Comparison of ENCODE assay signal across 37 cellular contexts in genomic region chr10:126119591-126119990, GRCh38.
A peak's percentile ranks its signal among the peaks of the same experiment; 100 is the strongest.
DNase-seq lines count a peak whose midpoint lies in the region; ATAC-seq and TF ChIP-seq lines count a peak whose summit lies in the region.
"Had no signal": no experiment of that assay in that cellular context is flagged by ENCODE, and none has a peak within 500 bp of the region (broad histone marks: within the 10 kb centered on the region; RNA-seq: fewer than 3 reads in every experiment).

No MANE protein-coding gene starts in this region.

- H3K4me1 ChIP-seq in sigmoid colon = no peaks in the 10 kb centered on the region
- H3K4me1 ChIP-seq: colonic mucosa, psoas muscle, upper lobe of left lung had no signal

- TF ChIP-seq EP300 in sigmoid colon (IDR thresholded peaks at IDR 0.05) = no peak

- H3K36me3 Mint-ChIP-seq in activated naive CD8-positive, alpha-beta T cell treated with anti-CD3 and anti-CD28 coated beads, Interleukin-2, amount 50 U/mL, for 24 hours (ENCODE audit: low read depth) = no peaks in the 10 kb centered on the region
- no peaks in the 10 kb centered on the region for H3K36me3 Mint-ChIP-seq in activated naive CD8-positive, alpha-beta T cell treated with anti-CD3 and anti-CD28 coated beads for 36 hours
- H3K36me3 Mint-ChIP-seq: CD14-positive monocyte; naive thymus-derived CD8-positive, alpha-beta T cell had no signal

- H3K27me3 Mint-ChIP-seq in activated naive CD8-positive, alpha-beta T cell treated with anti-CD3 and anti-CD28 coated beads, Interleukin-2, amount 50 U/mL, for 24 hours = no peaks in the 10 kb centered on the region
- H3K27me3 Mint-ChIP-seq in activated naive CD8-positive, alpha-beta T cell treated with anti-CD3 and anti-CD28 coated beads for 36 hours = peaks cover 3% of the 10 kb centered on the region
- H3K27me3 Mint-ChIP-seq: activated CD4-positive, alpha-beta memory T cell treated with anti-CD3 and anti-CD28 coated beads, Interleukin-2, amount 10 ng/mL, durations not matched to agents 7 days and 5 days; naive thymus-derived CD8-positive, alpha-beta T cell had no signal

- TF ChIP-seq POLR2A in sigmoid colon (IDR thresholded peaks at IDR 0.05) = no peak

- H3K36me3 ChIP-seq in sigmoid colon = no peaks in the 10 kb centered on the region
- H3K36me3 ChIP-seq: cardiac muscle cell, colonic mucosa, heart right ventricle, upper lobe of left lung had no signal

- no peak for TF ChIP-seq CTCF in epithelial cell of esophagus (IDR thresholded peaks at IDR 0.05; ENCODE audit: insufficient read depth, low read depth, low read length, missing control alignments)
- no peak for TF ChIP-seq CTCF in sigmoid colon (IDR thresholded peaks at IDR 0.05)

- no peak overlapping the region for H3K4me3 Mint-ChIP-seq in activated naive CD8-positive, alpha-beta T cell treated with anti-CD3 and anti-CD28 coated beads, Interleukin-2, amount 50 U/mL, for 24 hours
- no peak overlapping the region for H3K4me3 Mint-ChIP-seq in activated naive CD8-positive, alpha-beta T cell treated with anti-CD3 and anti-CD28 coated beads for 36 hours
- H3K4me3 Mint-ChIP-seq: activated CD4-positive, alpha-beta memory T cell treated with anti-CD3 and anti-CD28 coated beads, Interleukin-2, amount 10 ng/mL, durations not matched to agents 7 days and 5 days; activated naive CD4-positive, alpha-beta T cell treated with anti-CD3 and anti-CD28 coated beads for 36 hours; activated T-helper 1 cell treated with anti-CD3 and anti-CD28 coated beads, Interleukin-12 subunit alpha, Interleukin-12 subunit beta, Interleukin-2, Interleukin-4 antibody, amounts not matched to agents 30 ng/mL and 10 ng/mL and 1 ng/mL, durations not matched to agents 14 hours and 24 hours and 36 hours; CD14-positive monocyte; naive thymus-derived CD8-positive, alpha-beta T cell; stimulated activated effector memory CD8-positive, alpha-beta T cell treated with anti-CD3 and anti-CD28 coated beads, Interleukin-12 subunit alpha, Interleukin-12 subunit beta, amount 100 ng/mL, for 72 hours had no signal

- in situ Hi-C loops in SK-MEL-5 (cut with HindIII; ENCODE audit: low pct_unique_long_range_greater_than_20kb, low sequenced_read_pairs) = no loop called here

- H3K4me3 ChIP-seq in epithelial cell of esophagus (ENCODE audit: low read length) (no peak overlapping the region), sigmoid colon (no peak overlapping the region)
- H3K4me3 ChIP-seq: cardiac muscle cell, colonic mucosa, heart right ventricle, MG63, psoas muscle, upper lobe of left lung had no signal

- intact Hi-C loops in sigmoid colon (cut with DNase I) = no loop called here

- no peak for DNase-seq in activated naive CD8-positive, alpha-beta T cell treated with anti-CD3 and anti-CD28 coated beads, Interleukin-2, amount 50 U/mL, for 24 hours
- no peak for DNase-seq in activated naive CD8-positive, alpha-beta T cell treated with anti-CD3 and anti-CD28 coated beads for 36 hours
- DNase-seq in SK-MEL-5 (ENCODE audit: low read depth, low spot score) = peak; percentile 10
- peak; percentile 44 for DNase-seq in epithelial cell of esophagus (ENCODE audit: low read depth)
- no peak for DNase-seq in HUDEP-2 (lab: John Stamatoyannopoulos, UW; ENCODE audit: unreplicated experiment in 76 of 76)
- no peak for DNase-seq in sigmoid colon
- no peak for DNase-seq in stimulated activated CD4-positive, alpha-beta T cell treated with anti-CD3 and anti-CD28 coated beads, Interleukin-4, amount 100 ng/mL, for 4 hours
- DNase-seq: activated CD4-positive, alpha-beta memory T cell treated with anti-CD3 and anti-CD28 coated beads, Interleukin-2, amount 10 ng/mL, durations not matched to agents 7 days and 5 days; activated CD4-positive, alpha-beta T cell treated with anti-CD3 and anti-CD28 coated beads for 1 hour; activated CD8-positive, alpha-beta memory T cell treated with anti-CD3 and anti-CD28 coated beads, Interleukin-2, amount 50 U/mL, for 4 hours; activated naive CD4-positive, alpha-beta T cell treated with anti-CD3 and anti-CD28 coated beads for 36 hours; Calu3; colonic mucosa; DMS79 treated with DMSO at 0.1 percent for 48 hours; effector memory CD4-positive, alpha-beta T cell; foreskin fibroblast; heart right ventricle; KBM-7; kidney; MG63; naive thymus-derived CD8-positive, alpha-beta T cell; NCI-H1930; NCI-H2171 treated with DMSO at 0.1 percent for 48 hours; NCI-H524 treated with DMSO at 0.1 percent for 48 hours; occipital lobe; psoas muscle; substantia nigra; T-helper 2 cell; upper lobe of left lung had no signal

- no peaks in the 10 kb centered on the region for H3K9me3 Mint-ChIP-seq in activated naive CD8-positive, alpha-beta T cell treated with anti-CD3 and anti-CD28 coated beads, Interleukin-2, amount 50 U/mL, for 24 hours
- no peaks in the 10 kb centered on the region for H3K9me3 Mint-ChIP-seq in activated naive CD8-positive, alpha-beta T cell treated with anti-CD3 and anti-CD28 coated beads for 36 hours
- H3K9me3 Mint-ChIP-seq: activated CD4-positive, alpha-beta memory T cell treated with anti-CD3 and anti-CD28 coated beads, Interleukin-2, amount 10 ng/mL, durations not matched to agents 7 days and 5 days; activated naive CD4-positive, alpha-beta T cell treated with anti-CD3 and anti-CD28 coated beads for 36 hours; activated T-helper 1 cell treated with anti-CD3 and anti-CD28 coated beads, Interleukin-12 subunit alpha, Interleukin-12 subunit beta, Interleukin-2, Interleukin-4 antibody, amounts not matched to agents 30 ng/mL and 10 ng/mL and 1 ng/mL, durations not matched to agents 14 hours and 24 hours and 36 hours; stimulated activated effector memory CD8-positive, alpha-beta T cell treated with anti-CD3 and anti-CD28 coated beads, Interleukin-12 subunit alpha, Interleukin-12 subunit beta, amount 100 ng/mL, for 72 hours had no signal

- WGBS in sigmoid colon, 2 donors = 53 to 71% methylated on average over 3 of the region's 3 CpGs

- no peak overlapping the region for H3K27ac Mint-ChIP-seq in activated naive CD8-positive, alpha-beta T cell treated with anti-CD3 and anti-CD28 coated beads, Interleukin-2, amount 50 U/mL, for 24 hours
- H3K27ac Mint-ChIP-seq in activated naive CD8-positive, alpha-beta T cell treated with anti-CD3 and anti-CD28 coated beads for 36 hours = no peak overlapping the region
- H3K27ac Mint-ChIP-seq: activated CD4-positive, alpha-beta memory T cell treated with anti-CD3 and anti-CD28 coated beads, Interleukin-2, amount 10 ng/mL, durations not matched to agents 7 days and 5 days; activated naive CD4-positive, alpha-beta T cell treated with anti-CD3 and anti-CD28 coated beads for 36 hours; activated T-helper 1 cell treated with anti-CD3 and anti-CD28 coated beads, Interleukin-12 subunit alpha, Interleukin-12 subunit beta, Interleukin-2, Interleukin-4 antibody, amounts not matched to agents 30 ng/mL and 10 ng/mL and 1 ng/mL, durations not matched to agents 14 hours and 24 hours and 36 hours; naive thymus-derived CD8-positive, alpha-beta T cell; stimulated activated effector memory CD8-positive, alpha-beta T cell treated with anti-CD3 and anti-CD28 coated beads, Interleukin-12 subunit alpha, Interleukin-12 subunit beta, amount 100 ng/mL, for 72 hours had no signal

- no peaks in the 10 kb centered on the region for H3K27me3 ChIP-seq in sigmoid colon
- H3K27me3 ChIP-seq: cardiac muscle cell, colonic mucosa, heart right ventricle, MG63, upper lobe of left lung had no signal

- peak; percentile 40 for ATAC-seq in activated naive CD8-positive, alpha-beta T cell treated with anti-CD3 and anti-CD28 coated beads, Interleukin-2, amount 50 U/mL, for 24 hours
- no peak for ATAC-seq in GM18502 (IDR thresholded peaks at IDR 0.05; ENCODE audit: poor library complexity, unreplicated experiment)
- ATAC-seq: heart right ventricle; naive thymus-derived CD8-positive, alpha-beta T cell; psoas muscle; Right ventricle myocardium inferior; SK-N-SH treated with all-trans-retinoic acid at 6 μM for 48 hours; stimulated activated effector memory CD8-positive, alpha-beta T cell treated with anti-CD3 and anti-CD28 coated beads, Interleukin-12 subunit alpha, Interleukin-12 subunit beta, amount 100 ng/mL, for 72 hours had no signal

- no peaks in the 10 kb centered on the region for H3K4me1 Mint-ChIP-seq in activated naive CD8-positive, alpha-beta T cell treated with anti-CD3 and anti-CD28 coated beads, Interleukin-2, amount 50 U/mL, for 24 hours
- H3K4me1 Mint-ChIP-seq in activated naive CD8-positive, alpha-beta T cell treated with anti-CD3 and anti-CD28 coated beads for 36 hours = no peaks in the 10 kb centered on the region
- H3K4me1 Mint-ChIP-seq: activated CD4-positive, alpha-beta memory T cell treated with anti-CD3 and anti-CD28 coated beads, Interleukin-2, amount 10 ng/mL, durations not matched to agents 7 days and 5 days; CD14-positive monocyte; naive thymus-derived CD8-positive, alpha-beta T cell; stimulated activated effector memory CD8-positive, alpha-beta T cell treated with anti-CD3 and anti-CD28 coated beads, Interleukin-12 subunit alpha, Interleukin-12 subunit beta, amount 100 ng/mL, for 72 hours had no signal

- no peak overlapping the region for H3K27ac ChIP-seq in sigmoid colon
- H3K27ac ChIP-seq: 22Rv1, cardiac muscle cell, colonic mucosa, heart right ventricle, psoas muscle, upper lobe of left lung had no signal

- no peaks in the 10 kb centered on the region for H3K9me3 ChIP-seq in sigmoid colon
- H3K9me3 ChIP-seq: colonic mucosa, MG63, psoas muscle, upper lobe of left lung had no signal

Comparison
In these comparisons a context has a peak if more than half of its experiments do, and no peak if none do; other contexts are left out.
1. DNase-seq: peak in SK-MEL-5 (single experiment) and epithelial cell of esophagus (single experiment); none in activated naive CD8-positive, alpha-beta T cell treated with anti-CD3 and anti-CD28 coated beads, Interleukin-2, amount 50 U/mL, for 24 hours (single experiment), activated naive CD8-positive, alpha-beta T cell treated with anti-CD3 and anti-CD28 coated beads for 36 hours (single experiment), HUDEP-2 (0 of 76), sigmoid colon (single experiment) and stimulated activated CD4-positive, alpha-beta T cell treated with anti-CD3 and anti-CD28 coated beads, Interleukin-4, amount 100 ng/mL, for 4 hours (0 of 2).